ENCODE assay signal across 33 cellular contexts in genomic region chr10:45302573-45302972, GRCh38. TPM values are rescaled to one million over a fixed set of nuclear protein-coding genes. Genes with fewer than 3 reads are reported as not detected.
"Had no signal": no experiment of that assay in that cellular context is flagged by ENCODE, and none has a peak within 500 bp of the region (broad histone marks: within the 10 kb centered on the region; RNA-seq: fewer than 3 reads in every experiment).

No MANE protein-coding gene starts in this region.

- ATAC-seq: activated naive CD4-positive, alpha-beta T cell treated with anti-CD3 and anti-CD28 coated beads, Interleukin-2, amount 50 U/mL, for 72 hours; activated T-cell treated with anti-CD3 and anti-CD28 coated beads, Interleukin-2, amount 50 U/mL, for 4 hours had no signal

- FAIRE-seq: bronchial epithelial cell, RCC 7860 had no signal

- H3K4me3 ChIP-seq: adrenal gland, PC-9 had no signal

- H2AFZ ChIP-seq: PC-9 had no signal

- H3K4me2 ChIP-seq: PC-9 had no signal

- H3K36me3 ChIP-seq: adrenal gland had no signal

- H3K4me1 ChIP-seq: adrenal gland had no signal

- H3K27ac ChIP-seq: adrenal gland, PC-9, VCaP had no signal

- DNase-seq: activated B cell treated with CpG ODN at 0.5 μM for 24 hours; activated CD4-positive, alpha-beta memory T cell treated with anti-CD3 and anti-CD28 coated beads for 36 hours; activated CD4-positive, alpha-beta T cell treated with anti-CD3 and anti-CD28 coated beads for 4 hours; activated CD4-positive, alpha-beta T cell treated with anti-CD3 and anti-CD28 coated beads, Interleukin-2, amount 50 U/mL, for 1 hour; activated CD4-positive, CD25-positive, alpha-beta regulatory T cell treated with anti-CD3 and anti-CD28 coated beads, Interleukin-2, amount 50 U/mL, for 72 hours; activated CD8-positive, alpha-beta memory T cell treated with anti-CD3 and anti-CD28 coated beads, Interleukin-2, amount 50 U/mL, for 4 hours; activated gamma-delta T cell treated with Interleukin-2 at 50 U/mL for 16 hours; activated naive CD4-positive, alpha-beta T cell treated with anti-CD3 and anti-CD28 coated beads for 36 hours; activated T-cell treated with anti-CD3 and anti-CD28 coated beads for 4 hours; activated T-cell treated with anti-CD3 and anti-CD28 coated beads, Interleukin-2, amount 50 U/mL, for 4 hours; caudate nucleus; cerebellar nuclear complex; Karpas-422; KBM-7; NCI-H1092 treated with DMSO at 0.1 percent for 48 hours; NCI-H1417 treated with DMSO at 0.1 percent for 48 hours; NCI-H187 treated with DMSO at 0.1 percent for 48 hours; NCI-H2081; NCI-H226; NCI-H446 treated with DMSO at 0.1 percent for 48 hours; NCI-H524; PC-9; Right ventricle myocardium superior; SW 1271; T-helper 1 cell; T-helper 2 cell; T-helper 9 cell had no signal

- H3K9me3 ChIP-seq: adrenal gland had no signal

RNA-seq across cellular contexts. Expression of gene OR13A1, which starts 12.8 kb away (rescaled TPM):
- total RNA-seq: activated CD4-positive, alpha-beta memory T cell treated with anti-CD3 and anti-CD28 coated beads for 36 hours; activated naive CD4-positive, alpha-beta T cell treated with anti-CD3 and anti-CD28 coated beads for 36 hours; activated naive CD4-positive, alpha-beta T cell treated with anti-CD3 and anti-CD28 coated beads, Interleukin-2, amount 50 U/mL, for 72 hours; activated T-cell treated with anti-CD3 and anti-CD28 coated beads, Interleukin-2, amount 50 U/mL, for 4 hours; activated T-helper 1 cell treated with anti-CD3 and anti-CD28 coated beads, Interleukin-12 subunit alpha, Interleukin-12 subunit beta, Interleukin-2, Interleukin-4 antibody, amounts not matched to agents 30 ng/mL and 10 ng/mL and 1 ng/mL, durations not matched to agents 14 hours and 24 hours and 36 hours; bronchial epithelial cell; PC-9; Right ventricle myocardium superior had no signal
